3 cellular contexts compared by ENCODE assay signal in genomic region chr2:42602218-42602936, GRCh38.
TF ChIP-seq lines count a peak whose summit lies in the region.

No MANE protein-coding gene starts in this region.

TF ChIP-seq in A549, 52 proteins besides CTCF, POLR2A, EP300 and RAD21:
- TF ChIP-seq MAFK (IDR thresholded peaks at IDR 0.05; ENCODE audit: partially characterized antibody): peak; percentile 88
- no peak for TF ChIP-seq ESRRA (IDR thresholded peaks at IDR 0.05; ENCODE audit: borderline replicate concordance, low read length)

TF ChIP-seq in GM23338, 12 proteins besides CTCF, POLR2A, EP300 and RAD21:
- TF ChIP-seq EZH2phosphoT487 (IDR thresholded peaks at IDR 0.05; ENCODE audit: unreplicated experiment): no peak
- TF ChIP-seq ETS1 (IDR thresholded peaks at IDR 0.05): no peak
- TF ChIP-seq STAT1 (IDR thresholded peaks at IDR 0.05; ENCODE audit: unreplicated experiment): no peak
- no peak for TF ChIP-seq REST (IDR thresholded peaks at IDR 0.05; ENCODE audit: unreplicated experiment)
- TF ChIP-seq ZNF462 (CRISPR knock-in tag; IDR thresholded peaks at IDR 0.05): no peak
- TF ChIP-seq EZH2 (IDR thresholded peaks at IDR 0.05; ENCODE audit: low read depth, unreplicated experiment): no peak
- no peak for TF ChIP-seq POLR2AphosphoS5 (IDR thresholded peaks at IDR 0.05; ENCODE audit: low read depth)

TF ChIP-seq in GM12878, 131 proteins besides CTCF, POLR2A, EP300 and RAD21:
- peak; percentile 67 for TF ChIP-seq SMAD1 (IDR thresholded peaks at IDR 0.05; ENCODE audit: low read depth, partially characterized antibody)
- TF ChIP-seq ZNF384 (IDR thresholded peaks at IDR 0.05; ENCODE audit: borderline replicate concordance, low read depth, low read length): no peak
- TF ChIP-seq CEBPZ (IDR thresholded peaks at IDR 0.05; ENCODE audit: low read depth, low read length): no peak
- peak; percentile 54 for TF ChIP-seq MEF2B (IDR thresholded peaks at IDR 0.05; ENCODE audit: partially characterized antibody, poor library complexity, severe bottlenecking)
- TF ChIP-seq ATF7 (IDR thresholded peaks at IDR 0.05; ENCODE audit: low read depth): peak; percentile 52; the same call in 1 of the 2 replicates
- TF ChIP-seq DPF2 (IDR thresholded peaks at IDR 0.05): peak; percentile 52; the same call in 1 of the 2 replicates
- peak; percentile 69; the same call in 1 of the 2 replicates for TF ChIP-seq RELB (IDR thresholded peaks at IDR 0.05; ENCODE audit: low read depth)
- TF ChIP-seq IKZF1 (conservative IDR thresholded peaks at IDR 0.05): peak; percentile 80
- TF ChIP-seq NR2C2 (IDR thresholded peaks at IDR 0.05; ENCODE audit: borderline replicate concordance, control insufficient read depth, insufficient read length, low read depth): no peak
- TF ChIP-seq MTA2 (IDR thresholded peaks at IDR 0.05; ENCODE audit: low read depth): peak; percentile 86
- TF ChIP-seq IKZF2 (IDR thresholded peaks at IDR 0.05): peak; percentile 89 to 92
- peak; percentile 85 for TF ChIP-seq SPI1 (IDR thresholded peaks at IDR 0.05; ENCODE audit: borderline replicate concordance, insufficient read depth, low read depth, low read length)
- TF ChIP-seq RUNX3 (IDR thresholded peaks at IDR 0.05; ENCODE audit: low read length): peak; percentile 71
